In genomic region chr1:20788489-20788795, GRCh38 we compare ENCODE assay signal across 8 cellular contexts. TPM values are rescaled to one million over a fixed set of nuclear protein-coding genes. Genes with fewer than 3 reads are reported as not detected.
A peak's percentile ranks its signal among the peaks of the same experiment; 100 is the strongest.
DNase-seq lines count a peak whose midpoint lies in the region; ATAC-seq and TF ChIP-seq lines count a peak whose summit lies in the region.

No MANE protein-coding gene starts in this region.

- DNase-seq in activated T-cell treated with anti-CD3 and anti-CD28 coated beads, Interleukin-2, amount 50 U/mL, for 72 hours, result no peak
- no peak for DNase-seq in activated T-cell treated with anti-CD3 and anti-CD28 coated beads, Interleukin-2, amount 50 U/mL, for 1 hour
- DNase-seq in WTC11 (ENCODE audit: low spot score) (no peak), left kidney (ENCODE audit: low read depth, low spot score) (peak; percentile 39), tibial artery (no peak), GM19240 (ENCODE audit: insufficient read length, low spot score) (no peak), KG1 (lab: John Stamatoyannopoulos, UW) (no peak)

- H3K9me3 ChIP-seq in tibial artery, result no peaks in the 10 kb centered on the region

- H3K4me3 ChIP-seq in tibial artery, result no peak overlapping the region

- peak overlapping the region; percentile 91 to 97 for H3K4me3 Mint-ChIP-seq in activated T-cell treated with anti-CD3 and anti-CD28 coated beads, Interleukin-2, amount 50 U/mL, for 72 hours
- H3K4me3 Mint-ChIP-seq in WTC11, result peak overlapping the region; percentile 96

- ATAC-seq in activated T-cell treated with anti-CD3 and anti-CD28 coated beads, Interleukin-2, amount 50 U/mL, for 72 hours (replicated peaks in 1 of 2), result no peak
- ATAC-seq in WTC11 (no peak), GM18909 (IDR thresholded peaks at IDR 0.05; ENCODE audit: poor library complexity, unreplicated experiment) (no peak)

- peaks cover 30% of the 10 kb centered on the region for H3K4me1 Mint-ChIP-seq in activated T-cell treated with anti-CD3 and anti-CD28 coated beads, Interleukin-2, amount 50 U/mL, for 72 hours (ENCODE audit: low read depth)
- peaks cover 24% of the 10 kb centered on the region for H3K4me1 Mint-ChIP-seq in WTC11

- POLR2A ChIA-PET in WTC11 (lab: Charles Lee), result interaction anchor here (1.6 kb wide), 1 partner anchor 72 kb away, joined by 3 read pairs; no protein-coding TSS in a partner anchor

- H3K27me3 Mint-ChIP-seq in activated T-cell treated with anti-CD3 and anti-CD28 coated beads, Interleukin-2, amount 50 U/mL, for 72 hours (ENCODE audit: low read depth), result no peaks in the 10 kb centered on the region
- H3K27me3 Mint-ChIP-seq in WTC11 (ENCODE audit: low read depth), result no peaks in the 10 kb centered on the region

- H3K27me3 ChIP-seq in tibial artery, result no peaks in the 10 kb centered on the region

- TF ChIP-seq CTCF in WTC11 (IDR thresholded peaks at IDR 0.05), result no peak
- no peak for TF ChIP-seq CTCF in tibial artery (IDR thresholded peaks at IDR 0.05)

- intact Hi-C loops in tibial artery (cut with DNase I; ENCODE audit: low total_unique reads), result loop anchor here (5.0 to 10.0 kb wide), 2 partner anchors 61 to 406 kb away; no protein-coding TSS in a partner anchor

- H3K4me1 ChIP-seq in tibial artery, result peaks cover 0 to 28% (median 14%) of the 10 kb centered on the region in 4 donors

- peaks cover 2 to 9% of the 10 kb centered on the region in 2 donors for H3K36me3 Mint-ChIP-seq in activated T-cell treated with anti-CD3 and anti-CD28 coated beads, Interleukin-2, amount 50 U/mL, for 72 hours (ENCODE audit: insufficient read depth in 2 of 2)
- H3K36me3 Mint-ChIP-seq in WTC11, result no peaks in the 10 kb centered on the region

- no peaks in the 10 kb centered on the region for H3K9me3 Mint-ChIP-seq in activated T-cell treated with anti-CD3 and anti-CD28 coated beads, Interleukin-2, amount 50 U/mL, for 72 hours
- no peaks in the 10 kb centered on the region for H3K9me3 Mint-ChIP-seq in WTC11

- no peaks in the 10 kb centered on the region for H3K36me3 ChIP-seq in tibial artery

- no peak overlapping the region for H3K27ac Mint-ChIP-seq in activated T-cell treated with anti-CD3 and anti-CD28 coated beads, Interleukin-2, amount 50 U/mL, for 72 hours
- peak overlapping the region; percentile 97; the same call in 1 of the 2 replicates for H3K27ac Mint-ChIP-seq in WTC11

- CTCF ChIA-PET in WTC11 (lab: Charles Lee), result no interaction called here

- H3K27ac ChIP-seq in tibial artery, result peak overlapping the region; percentile 98

TF ChIP-seq in WTC11, 78 proteins besides CTCF, POLR2A, EP300 and RAD21 (continues in another document):
- TF ChIP-seq NR3C1 (CRISPR knock-in tag; conservative IDR thresholded peaks at IDR 0.05; ENCODE audit: low read depth) (no peak), GTF2I (CRISPR knock-in tag; conservative IDR thresholded peaks at IDR 0.05) (no peak), CREM (CRISPR knock-in tag; IDR thresholded peaks at IDR 0.05) (no peak), MXD4 (CRISPR knock-in tag; IDR thresholded peaks at IDR 0.05; ENCODE audit: borderline replicate concordance) (no peak), ZNF263 (CRISPR knock-in tag; IDR thresholded peaks at IDR 0.05; ENCODE audit: low read depth) (no peak), FOXP4 (CRISPR knock-in tag; IDR thresholded peaks at IDR 0.05) (no peak), AR (CRISPR knock-in tag; IDR thresholded peaks at IDR 0.05) (no peak), GABPB1 (CRISPR knock-in tag; IDR thresholded peaks at IDR 0.05) (no peak), ZNF396 (CRISPR knock-in tag; IDR thresholded peaks at IDR 0.05; ENCODE audit: borderline replicate concordance) (no peak), NR2C2 (CRISPR knock-in tag; IDR thresholded peaks at IDR 0.05) (no peak), PREB (CRISPR knock-in tag; IDR thresholded peaks at IDR 0.05; ENCODE audit: borderline replicate concordance) (no peak)
- TF ChIP-seq, protein P1, sequence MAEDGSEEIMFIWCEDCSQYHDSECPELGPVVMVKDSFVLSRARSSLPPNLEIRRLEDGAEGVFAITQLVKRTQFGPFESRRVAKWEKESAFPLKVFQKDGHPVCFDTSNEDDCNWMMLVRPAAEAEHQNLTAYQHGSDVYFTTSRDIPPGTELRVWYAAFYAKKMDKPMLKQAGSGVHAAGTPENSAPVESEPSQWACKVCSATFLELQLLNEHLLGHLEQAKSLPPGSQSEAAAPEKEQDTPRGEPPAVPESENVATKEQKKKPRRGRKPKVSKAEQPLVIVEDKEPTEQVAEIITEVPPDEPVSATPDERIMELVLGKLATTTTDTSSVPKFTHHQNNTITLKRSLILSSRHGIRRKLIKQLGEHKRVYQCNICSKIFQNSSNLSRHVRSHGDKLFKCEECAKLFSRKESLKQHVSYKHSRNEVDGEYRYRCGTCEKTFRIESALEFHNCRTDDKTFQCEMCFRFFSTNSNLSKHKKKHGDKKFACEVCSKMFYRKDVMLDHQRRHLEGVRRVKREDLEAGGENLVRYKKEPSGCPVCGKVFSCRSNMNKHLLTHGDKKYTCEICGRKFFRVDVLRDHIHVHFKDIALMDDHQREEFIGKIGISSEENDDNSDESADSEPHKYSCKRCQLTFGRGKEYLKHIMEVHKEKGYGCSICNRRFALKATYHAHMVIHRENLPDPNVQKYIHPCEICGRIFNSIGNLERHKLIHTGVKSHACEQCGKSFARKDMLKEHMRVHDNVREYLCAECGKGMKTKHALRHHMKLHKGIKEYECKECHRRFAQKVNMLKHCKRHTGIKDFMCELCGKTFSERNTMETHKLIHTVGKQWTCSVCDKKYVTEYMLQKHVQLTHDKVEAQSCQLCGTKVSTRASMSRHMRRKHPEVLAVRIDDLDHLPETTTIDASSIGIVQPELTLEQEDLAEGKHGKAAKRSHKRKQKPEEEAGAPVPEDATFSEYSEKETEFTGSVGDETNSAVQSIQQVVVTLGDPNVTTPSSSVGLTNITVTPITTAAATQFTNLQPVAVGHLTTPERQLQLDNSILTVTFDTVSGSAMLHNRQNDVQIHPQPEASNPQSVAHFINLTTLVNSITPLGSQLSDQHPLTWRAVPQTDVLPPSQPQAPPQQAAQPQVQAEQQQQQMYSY (CRISPR knock-in tag; IDR thresholded peaks at IDR 0.05), result no peak
- TF ChIP-seq, protein P2, sequence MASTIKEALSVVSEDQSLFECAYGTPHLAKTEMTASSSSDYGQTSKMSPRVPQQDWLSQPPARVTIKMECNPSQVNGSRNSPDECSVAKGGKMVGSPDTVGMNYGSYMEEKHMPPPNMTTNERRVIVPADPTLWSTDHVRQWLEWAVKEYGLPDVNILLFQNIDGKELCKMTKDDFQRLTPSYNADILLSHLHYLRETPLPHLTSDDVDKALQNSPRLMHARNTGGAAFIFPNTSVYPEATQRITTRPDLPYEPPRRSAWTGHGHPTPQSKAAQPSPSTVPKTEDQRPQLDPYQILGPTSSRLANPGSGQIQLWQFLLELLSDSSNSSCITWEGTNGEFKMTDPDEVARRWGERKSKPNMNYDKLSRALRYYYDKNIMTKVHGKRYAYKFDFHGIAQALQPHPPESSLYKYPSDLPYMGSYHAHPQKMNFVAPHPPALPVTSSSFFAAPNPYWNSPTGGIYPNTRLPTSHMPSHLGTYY (CRISPR knock-in tag; IDR thresholded peaks at IDR 0.05), result no peak

RNA-seq across cellular contexts. Expression of gene HP1BP3, which starts 1.3 kb away (rescaled TPM):
- 100 to 1,000 TPM; 283 to 333 TPM for total RNA-seq in activated T-cell treated with anti-CD3 and anti-CD28 coated beads, Interleukin-2, amount 50 U/mL, for 72 hours
- 121 to 140 TPM (median 132 TPM) in 3 replicates for total RNA-seq in WTC11 (2021)

RNA-seq across cellular contexts. Expression of gene SH2D5, which starts 55.9 kb away (rescaled TPM):
- total RNA-seq in activated T-cell treated with anti-CD3 and anti-CD28 coated beads, Interleukin-2, amount 50 U/mL, for 72 hours, result under 1 TPM; 0.09 to 0.34 TPM
- 13.4 to 17.8 TPM (median 13.8 TPM) in 3 replicates for total RNA-seq in WTC11 (2021)

Comparison
In these comparisons a context has a peak if more than half of its experiments do, and no peak if none do; other contexts are left out.
1. RNA of gene SH2D5, which starts 55.9 kb away (total RNA-seq): 13.4 to 17.8 TPM in WTC11; 0.09 to 0.34 TPM in activated T-cell treated with anti-CD3 and anti-CD28 coated beads, Interleukin-2, amount 50 U/mL, for 72 hours; every median in the first group is over 10 times any median in the second.